ENCODE assay signal across 9 cellular contexts in the genomic region with DNA sequence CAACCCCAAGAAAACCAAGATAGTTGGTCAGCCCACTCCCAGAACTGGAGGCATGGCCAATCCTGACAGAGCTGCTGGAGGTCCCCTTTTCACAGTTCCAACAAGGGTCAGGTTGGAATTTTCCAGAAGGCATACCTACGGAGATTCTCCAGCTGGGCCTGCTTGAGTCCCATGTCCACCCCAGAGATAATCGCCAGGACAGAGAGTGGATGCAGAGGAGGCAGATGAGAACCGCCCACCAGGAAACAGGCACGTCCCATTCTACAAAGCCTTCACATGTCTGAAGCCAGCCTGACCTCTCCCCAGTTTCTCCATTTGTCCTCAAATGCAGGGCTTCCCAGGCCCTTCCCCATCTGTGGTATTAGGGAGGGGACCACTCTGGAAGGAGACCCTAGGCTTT. TPM values are rescaled to one million over a fixed set of nuclear protein-coding genes. Genes with fewer than 3 reads are reported as not detected.
DNase-seq lines count a peak whose midpoint lies in the region; ATAC-seq and TF ChIP-seq lines count a peak whose summit lies in the region.
"Had no signal": no experiment of that assay in that cellular context is flagged by ENCODE, and none has a peak within 500 bp of the region (broad histone marks: within the 10 kb centered on the region; RNA-seq: fewer than 3 reads in every experiment).

No MANE protein-coding gene starts in this region.

- no peaks in the 10 kb centered on the region for H3K27me3 ChIP-seq in fibroblast of lung (ENCODE audit: control insufficient read depth, insufficient read depth, low read length)
- H3K27me3 ChIP-seq: gastroesophageal sphincter had no signal

- H3K27me3 Mint-ChIP-seq in activated CD4-positive, alpha-beta T cell treated with anti-CD3 and anti-CD28 coated beads for 36 hours = no peaks in the 10 kb centered on the region

- H4K20me1 ChIP-seq in fibroblast of lung (ENCODE audit: control insufficient read depth, extremely low read depth, insufficient read depth, low read length) = no peaks in the 10 kb centered on the region

- no peak overlapping the region for H2AFZ ChIP-seq in fibroblast of lung (ENCODE audit: low read length)

- CTCF ChIA-PET in activated CD4-positive, alpha-beta T cell treated with anti-CD3 and anti-CD28 coated beads for 36 hours (lab: Charles Lee) = interaction anchor here (0.7 to 1.6 kb wide), 8 partner anchors 11 to 933 kb away, joined by 3 to 5 read pairs (median 3); no protein-coding TSS in a partner anchor

- H3K9ac ChIP-seq in fibroblast of lung (ENCODE audit: insufficient read depth, low read length) = no peak overlapping the region

- H3K4me3 Mint-ChIP-seq in activated CD4-positive, alpha-beta T cell treated with anti-CD3 and anti-CD28 coated beads for 36 hours = no peak overlapping the region
- peak overlapping the region; percentile 47 for H3K4me3 Mint-ChIP-seq in stimulated activated effector memory CD8-positive, alpha-beta T cell treated with anti-CD3 and anti-CD28 coated beads, Interleukin-12 subunit alpha, Interleukin-12 subunit beta, amount 100 ng/mL, for 72 hours

- DNase-seq in activated CD4-positive, alpha-beta T cell treated with anti-CD3 and anti-CD28 coated beads for 36 hours = no peak
- DNase-seq in activated CD4-positive, alpha-beta T cell treated with anti-CD3 and anti-CD28 coated beads for 4 hours = no peak
- DNase-seq in SW480 (ENCODE audit: low spot score) = peak; percentile 77
- DNase-seq in fibroblast of lung (ENCODE audit: low read depth in 2 of 2) = no peak
- no peak for DNase-seq in stimulated activated effector memory CD8-positive, alpha-beta T cell treated with anti-CD3 and anti-CD28 coated beads, Interleukin-12 subunit alpha, Interleukin-12 subunit beta, amount 100 ng/mL, for 72 hours (ENCODE audit: low spot score in 2 of 2)
- no peak for DNase-seq in NCI-H2029 treated with DMSO at 0.1 percent for 48 hours (lab: John Stamatoyannopoulos, UW)
- no peak for DNase-seq in NK-92 (lab: John Stamatoyannopoulos, UW; ENCODE audit: unreplicated experiment)
- no peak for DNase-seq in NCI-H1436 (lab: John Stamatoyannopoulos, UW)

- ATAC-seq in activated CD4-positive, alpha-beta T cell treated with anti-CD3 and anti-CD28 coated beads for 36 hours = no peak
- ATAC-seq in stimulated activated effector memory CD8-positive, alpha-beta T cell treated with anti-CD3 and anti-CD28 coated beads, Interleukin-12 subunit alpha, Interleukin-12 subunit beta, amount 100 ng/mL, for 72 hours = no peak
- ATAC-seq: gastroesophageal sphincter had no signal

- intact Hi-C loops in activated CD4-positive, alpha-beta T cell treated with anti-CD3 and anti-CD28 coated beads for 36 hours (cut with DNase I, micrococcal nuclease) = no loop called here

- POLR2A ChIA-PET in activated CD4-positive, alpha-beta T cell treated with anti-CD3 and anti-CD28 coated beads for 36 hours (lab: Charles Lee) = interaction anchor here (1.1 kb wide), 1 partner anchor 561 kb away, joined by 3 read pairs; no protein-coding TSS in a partner anchor

- no peak for TF ChIP-seq CTCF in fibroblast of lung (conservative IDR thresholded peaks at IDR 0.05 in 1 of 2, IDR thresholded peaks at IDR 0.05 in 1 of 2; ENCODE audit: low read depth in 1 of 2, low read length in 2 of 2)

- peak overlapping the region; percentile 1 for H3K4me2 ChIP-seq in fibroblast of lung (ENCODE audit: extremely low read depth, insufficient read depth, low read length)

- H3K9me3 Mint-ChIP-seq in activated CD4-positive, alpha-beta T cell treated with anti-CD3 and anti-CD28 coated beads for 36 hours (ENCODE audit: low read depth) = no peaks in the 10 kb centered on the region
- no peaks in the 10 kb centered on the region for H3K9me3 Mint-ChIP-seq in stimulated activated effector memory CD8-positive, alpha-beta T cell treated with anti-CD3 and anti-CD28 coated beads, Interleukin-12 subunit alpha, Interleukin-12 subunit beta, amount 100 ng/mL, for 72 hours

- peak overlapping the region; percentile 76 for H3K27ac Mint-ChIP-seq in activated CD4-positive, alpha-beta T cell treated with anti-CD3 and anti-CD28 coated beads for 36 hours
- H3K27ac Mint-ChIP-seq in stimulated activated effector memory CD8-positive, alpha-beta T cell treated with anti-CD3 and anti-CD28 coated beads, Interleukin-12 subunit alpha, Interleukin-12 subunit beta, amount 100 ng/mL, for 72 hours = peak overlapping the region; percentile 92

- H3K4me3 ChIP-seq in fibroblast of lung (replicated peaks in 1 of 4; ENCODE audit: control extremely low read depth in 1 of 4, insufficient read depth in 1 of 4, low read depth in 3 of 4, low read length in 4 of 4) = no peak overlapping the region
- H3K4me3 ChIP-seq: gastroesophageal sphincter had no signal

- H3K79me2 ChIP-seq in fibroblast of lung (ENCODE audit: control insufficient read depth, insufficient read depth, low read length) = no peaks in the 10 kb centered on the region

- H3K4me1 Mint-ChIP-seq in activated CD4-positive, alpha-beta T cell treated with anti-CD3 and anti-CD28 coated beads for 36 hours = peaks cover 66% of the 10 kb centered on the region
- H3K4me1 Mint-ChIP-seq in stimulated activated effector memory CD8-positive, alpha-beta T cell treated with anti-CD3 and anti-CD28 coated beads, Interleukin-12 subunit alpha, Interleukin-12 subunit beta, amount 100 ng/mL, for 72 hours = peaks cover 71% of the 10 kb centered on the region

- peaks cover 5% of the 10 kb centered on the region for H3K36me3 Mint-ChIP-seq in activated CD4-positive, alpha-beta T cell treated with anti-CD3 and anti-CD28 coated beads for 36 hours (ENCODE audit: low read depth)
- no peaks in the 10 kb centered on the region for H3K36me3 Mint-ChIP-seq in stimulated activated effector memory CD8-positive, alpha-beta T cell treated with anti-CD3 and anti-CD28 coated beads, Interleukin-12 subunit alpha, Interleukin-12 subunit beta, amount 100 ng/mL, for 72 hours

- peak overlapping the region; percentile 71 for H3K27ac ChIP-seq in fibroblast of lung (ENCODE audit: insufficient read depth, low read length)
- H3K27ac ChIP-seq: gastroesophageal sphincter had no signal

- peaks cover 23% of the 10 kb centered on the region for H3K4me1 ChIP-seq in fibroblast of lung (ENCODE audit: control insufficient read depth, extremely low read depth, insufficient read depth, low read length)

- H3K36me3 ChIP-seq in fibroblast of lung (ENCODE audit: control insufficient read depth, insufficient read depth, low read length) = no peaks in the 10 kb centered on the region
- H3K36me3 ChIP-seq: gastroesophageal sphincter had no signal

- H3K9me3 ChIP-seq in fibroblast of lung (ENCODE audit: control insufficient read depth, insufficient read depth, low read depth, low read length) = no peaks in the 10 kb centered on the region
- H3K9me3 ChIP-seq: gastroesophageal sphincter had no signal

RNA-seq across cellular contexts. Expression of a gene that starts 47.4 kb away (rescaled TPM):
- 10 to 100 TPM; 13.9 to 15.0 TPM for total RNA-seq in activated CD4-positive, alpha-beta T cell treated with anti-CD3 and anti-CD28 coated beads for 36 hours
- total RNA-seq in fibroblast of lung = 71.7 and 108 TPM in 2 replicates
- polyA plus RNA-seq in fibroblast of lung = 96.3 and 103 TPM in 2 replicates
- polyA plus RNA-seq in fibroblast of lung (2012) = 75.4 and 85.6 TPM in 2 replicates
- polyA minus RNA-seq in fibroblast of lung (ENCODE audit: low replicate concordance) = 28.3 and 42.8 TPM in 2 replicates
